In the genomic region with DNA sequence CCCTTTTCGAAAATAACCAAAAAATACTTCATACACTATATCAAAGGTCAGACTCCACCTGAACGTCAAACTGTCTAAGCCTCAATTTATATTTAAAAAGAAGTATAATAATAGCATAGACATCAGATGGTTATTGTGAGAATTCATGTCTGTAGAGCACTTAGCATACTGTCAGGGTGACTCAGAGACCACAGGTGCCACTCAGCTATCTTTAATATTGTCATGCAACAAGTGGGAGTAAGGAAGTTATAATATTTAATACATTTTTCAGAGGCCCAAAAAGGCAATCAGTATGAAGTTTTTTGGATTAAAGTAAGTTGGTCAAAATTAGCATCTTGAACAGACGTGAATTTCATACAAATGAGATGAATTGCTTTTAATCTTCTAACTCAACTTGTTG, we compare ENCODE assay signal across 22 cellular contexts.
DNase-seq lines count a peak whose midpoint lies in the region; ATAC-seq and TF ChIP-seq lines count a peak whose summit lies in the region.
"Had no signal": no experiment of that assay in that cellular context is flagged by ENCODE, and none has a peak within 500 bp of the region (broad histone marks: within the 10 kb centered on the region; RNA-seq: fewer than 3 reads in every experiment).

No MANE protein-coding gene starts in this region.

- H3K4me3 ChIP-seq in PC-3 (ENCODE audit: low read length) = peak overlapping the region; percentile 41; the same call in 1 of the 2 replicates
- no peak overlapping the region for H3K4me3 ChIP-seq in suprapubic skin
- H3K4me3 ChIP-seq: adrenal gland, SK-N-MC, tibial nerve had no signal

- intact Hi-C loops in PC-3 (cut with micrococcal nuclease) = loop anchor here (5.0 kb wide), 1 partner anchor 43 kb away; no protein-coding TSS in a partner anchor

- TF ChIP-seq CTCF in PC-3 (conservative IDR thresholded peaks at IDR 0.05; ENCODE audit: low read depth, low read length) = no peak
- TF ChIP-seq CTCF in suprapubic skin (IDR thresholded peaks at IDR 0.05) = no peak

- H3K9me2 ChIP-seq in PC-3 (replicated peaks; ENCODE audit: low read length) = no peaks in the 10 kb centered on the region

- H3K27ac ChIP-seq in PC-3 (ENCODE audit: low read length) (peak overlapping the region; percentile 66), suprapubic skin (no peak overlapping the region)
- H3K27ac ChIP-seq: adrenal gland, parathyroid adenoma, SK-N-MC had no signal

- H4K20me1 ChIP-seq in PC-3 (ENCODE audit: low read length) = no peaks in the 10 kb centered on the region

- H3K79me2 ChIP-seq in PC-3 (ENCODE audit: low read length) = no peaks in the 10 kb centered on the region
- H3K79me2 ChIP-seq: parathyroid adenoma had no signal

- H3K27me3 ChIP-seq in PC-3 (ENCODE audit: low read length) = no peaks in the 10 kb centered on the region
- no peaks in the 10 kb centered on the region for H3K27me3 ChIP-seq in suprapubic skin
- H3K27me3 ChIP-seq: adrenal gland, tibial nerve had no signal

- TF ChIP-seq POLR2A in suprapubic skin (IDR thresholded peaks at IDR 0.05) = no peak

- H3K36me3 ChIP-seq in PC-3 (ENCODE audit: low read depth, low read length) = no peaks in the 10 kb centered on the region
- H3K36me3 ChIP-seq in suprapubic skin = peaks cover 3% of the 10 kb centered on the region
- H3K36me3 ChIP-seq: tibial nerve had no signal

- H3F3A ChIP-seq in PC-3 (ENCODE audit: low read length, unreplicated experiment) = no peaks in the 10 kb centered on the region

- CTCF ChIA-PET in PC-3 (lab: Charles Lee) = no interaction called here

- ATAC-seq in PC-3 (peak; percentile 37; the same call in 1 of the 2 replicates), HG02588 (IDR thresholded peaks at IDR 0.05; ENCODE audit: unreplicated experiment) (no peak), GM18907 (IDR thresholded peaks at IDR 0.05; ENCODE audit: unreplicated experiment) (no peak)
- ATAC-seq: stimulated activated naive CD8-positive, alpha-beta T cell treated with anti-CD3 and anti-CD28 coated beads, Interleukin-15, Interleukin-2, amounts not matched to agents 100 U/mL and 50 U/mL, for 24 hours had no signal

- H3K4me2 ChIP-seq in PC-3 (ENCODE audit: low read length) = peak overlapping the region; percentile 50; the same call in 1 of the 2 replicates

- in situ Hi-C loops in ACHN (cut with HindIII; ENCODE audit: low pct_ligation_motif_present, low pct_unique_long_range_greater_than_20kb, low sequenced_read_pairs) = no loop called here
- in situ Hi-C loops in KBM-7 (cut with MboI; ENCODE audit: low pct_unique_long_range_greater_than_20kb, low sequenced_read_pairs) = loop anchor here (25.0 kb wide), 1 partner anchor 368 kb away; no protein-coding TSS in a partner anchor

- WGBS in suprapubic skin = 90% methylated on average over 3 of the region's 3 CpGs

- H3K9me3 ChIP-seq in PC-3 (ENCODE audit: low read length) = no peaks in the 10 kb centered on the region
- H3K9me3 ChIP-seq in suprapubic skin = no peaks in the 10 kb centered on the region
- H3K9me3 ChIP-seq: adrenal gland, Caco-2, tibial nerve had no signal

- POLR2A ChIA-PET in PC-3 (lab: Charles Lee; ENCODE audit: unreplicated experiment) = no interaction called here

- H3K4me1 ChIP-seq in PC-3 (ENCODE audit: insufficient read depth, low read length) (peaks cover 39% of the 10 kb centered on the region), suprapubic skin (no peaks in the 10 kb centered on the region)
- H3K4me1 ChIP-seq: adrenal gland, Caco-2, parathyroid adenoma had no signal

- DNase-seq in ACHN (peak; percentile 2), EH (ENCODE audit: low read depth) (peak; percentile 63), PC-3 (peak; percentile 64), kidney glomerular epithelial cell (lab: John Stamatoyannopoulos, UW) (peak; percentile 22), suprapubic skin (ENCODE audit: low spot score in 2 of 2) (no peak), KBM-7 (no peak)
- DNase-seq: activated CD4-positive, alpha-beta memory T cell treated with anti-CD3 and anti-CD28 coated beads, Interleukin-2, amount 10 ng/mL, durations not matched to agents 7 days and 5 days; activated T-cell treated with anti-CD3 and anti-CD28 coated beads for 4 hours; adrenal gland; Caco-2; caudate nucleus; NCI-H1694 treated with DMSO at 0.1 percent for 48 hours; NCI-H774; nephron progenitor cell; stimulated activated CD4-positive, alpha-beta T cell treated with anti-CD3 and anti-CD28 coated beads, Interleukin-2, amount 100 ng/mL, for 24 hours; stimulated activated naive CD8-positive, alpha-beta T cell treated with anti-CD3 and anti-CD28 coated beads, Interleukin-15, Interleukin-2, amounts not matched to agents 100 U/mL and 50 U/mL, for 24 hours; T-helper 9 cell had no signal

- no peak overlapping the region for H3K9ac ChIP-seq in PC-3 (ENCODE audit: low read length)
- H3K9ac ChIP-seq: parathyroid adenoma had no signal

- H2AFZ ChIP-seq in PC-3 (ENCODE audit: low read length) = no peak overlapping the region
- H2AFZ ChIP-seq: parathyroid adenoma had no signal

- TF ChIP-seq EP300 in suprapubic skin (IDR thresholded peaks at IDR 0.05) = no peak

- no TSS peak for BruUV-seq in PC-3 (replicated peaks; lab: Mats Ljungman, UMichigan)

Comparison
In these comparisons a context has a peak if more than half of its experiments do, and no peak if none do; other contexts are left out.
1. DNase-seq: peak in ACHN (single experiment), EH (single experiment), PC-3 (single experiment) and kidney glomerular epithelial cell (single experiment); none in suprapubic skin (0 of 2) and KBM-7 (single experiment).